In the genomic region with DNA sequence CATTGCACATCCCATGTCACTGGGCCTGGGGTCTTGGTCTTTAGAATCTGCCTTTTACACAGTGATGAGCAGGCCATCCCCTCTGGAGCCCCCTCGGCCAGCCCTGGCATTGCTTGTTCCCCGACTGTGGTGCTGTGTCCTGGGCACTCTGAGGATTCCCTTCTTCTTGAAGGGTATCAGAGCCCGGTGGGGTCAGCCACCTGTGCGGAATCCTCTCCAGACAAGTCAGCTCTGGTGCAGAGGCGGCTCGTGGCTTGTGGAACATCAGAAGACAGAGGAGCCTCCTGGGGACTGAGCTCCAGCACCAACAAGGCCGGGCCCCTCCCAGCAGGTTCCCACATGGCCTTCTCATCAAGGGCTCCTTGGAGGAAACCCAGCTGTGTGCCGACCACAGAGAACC, we compare ENCODE assay signal across 32 cellular contexts. TPM values are rescaled to one million over a fixed set of nuclear protein-coding genes. Genes with fewer than 3 reads are reported as not detected.
"Had no signal": no experiment of that assay in that cellular context is flagged by ENCODE, and none has a peak within 500 bp of the region (broad histone marks: within the 10 kb centered on the region; RNA-seq: fewer than 3 reads in every experiment).

No MANE protein-coding gene starts in this region.

- H3K9me3 ChIP-seq: SJCRH30 had no signal

- H3K9me3 Mint-ChIP-seq: activated CD4-positive, alpha-beta T cell treated with anti-CD3 and anti-CD28 coated beads, Interleukin-2, amount 10 ng/mL, durations not matched to agents 7 days and 5 days; activated naive CD8-positive, alpha-beta T cell treated with anti-CD3 and anti-CD28 coated beads for 36 hours; activated T-helper 17 cell treated with anti-CD3 and anti-CD28 coated beads, Interleukin-2, amount 50 U/mL, for 72 hours had no signal

- H3K4me3 ChIP-seq: SJCRH30, SK-N-MC had no signal

- H3K4me3 Mint-ChIP-seq: activated CD4-positive, alpha-beta T cell treated with anti-CD3 and anti-CD28 coated beads, Interleukin-2, amount 10 ng/mL, durations not matched to agents 7 days and 5 days; activated CD8-positive, alpha-beta T cell treated with anti-CD3 and anti-CD28 coated beads, Interleukin-2, amount 10 ng/mL, durations not matched to agents 7 days and 5 days; activated naive CD8-positive, alpha-beta T cell treated with anti-CD3 and anti-CD28 coated beads for 36 hours; activated T-helper 17 cell treated with anti-CD3 and anti-CD28 coated beads, Interleukin-2, amount 50 U/mL, for 72 hours had no signal

- H3K27ac ChIP-seq: brain microvascular endothelial cell, SJCRH30, SK-N-MC had no signal

- H3K27me3 ChIP-seq: brain microvascular endothelial cell had no signal

- H3K27me3 Mint-ChIP-seq: activated CD4-positive, alpha-beta T cell treated with anti-CD3 and anti-CD28 coated beads, Interleukin-2, amount 10 ng/mL, durations not matched to agents 7 days and 5 days; activated naive CD8-positive, alpha-beta T cell treated with anti-CD3 and anti-CD28 coated beads for 36 hours had no signal

- H3K4me1 ChIP-seq: SJCRH30 had no signal

- H3K27ac Mint-ChIP-seq: activated CD4-positive, alpha-beta T cell treated with anti-CD3 and anti-CD28 coated beads, Interleukin-2, amount 10 ng/mL, durations not matched to agents 7 days and 5 days; activated CD8-positive, alpha-beta T cell treated with anti-CD3 and anti-CD28 coated beads, Interleukin-2, amount 10 ng/mL, durations not matched to agents 7 days and 5 days; activated naive CD8-positive, alpha-beta T cell treated with anti-CD3 and anti-CD28 coated beads for 36 hours; activated T-helper 17 cell treated with anti-CD3 and anti-CD28 coated beads, Interleukin-2, amount 50 U/mL, for 72 hours had no signal

- DNase-seq: activated CD4-positive, alpha-beta T cell treated with anti-CD3 and anti-CD28 coated beads, Interleukin-2, amount 10 ng/mL, durations not matched to agents 7 days and 5 days; activated CD4-positive, alpha-beta T cell treated with anti-CD3 and anti-CD28 coated beads, Interleukin-2, amount 50 U/mL, for 48 hours; activated CD8-positive, alpha-beta memory T cell treated with anti-CD3 and anti-CD28 coated beads, Interleukin-2, amount 50 U/mL, for 4 hours; activated CD8-positive, alpha-beta T cell treated with anti-CD3 and anti-CD28 coated beads, Interleukin-2, amount 10 ng/mL, durations not matched to agents 7 days and 5 days; activated effector memory CD4-positive, alpha-beta T cell treated with anti-CD3 and anti-CD28 coated beads, Interleukin-2, amount 50 U/mL, for 16 hours; activated naive CD4-positive, alpha-beta T cell; activated naive CD4-positive, alpha-beta T cell treated with anti-CD3 and anti-CD28 coated beads, Interleukin-2, amount 50 U/mL, for 16 hours; activated naive CD8-positive, alpha-beta T cell treated with anti-CD3 and anti-CD28 coated beads for 36 hours; activated T-cell treated with anti-CD3 and anti-CD28 coated beads, Interleukin-2, amount 50 U/mL, for 48 hours; amniotic stem cell; aorta; brain microvascular endothelial cell; central memory CD4-positive, alpha-beta T cell; KG1; MM.1S; MV-4-11; NCI-H1092; NCI-H1436 treated with DMSO at 0.1 percent for 48 hours; NCI-H1694 treated with DMSO at 0.1 percent for 48 hours; NCI-H2029; NCI-H2171; NCI-H510A; NCI-H748 treated with DMSO at 0.1 percent for 48 hours; NK-92 treated with Interleukin-12 subunit alpha and Interleukin-12 subunit beta, amount 100 ng/mL, for 24 hours; OCI-M1; SHP77; SJCRH30; T1000 had no signal

- H3K36me3 Mint-ChIP-seq: activated naive CD8-positive, alpha-beta T cell treated with anti-CD3 and anti-CD28 coated beads for 36 hours had no signal

- H3K4me1 Mint-ChIP-seq: activated CD4-positive, alpha-beta T cell treated with anti-CD3 and anti-CD28 coated beads, Interleukin-2, amount 10 ng/mL, durations not matched to agents 7 days and 5 days; activated naive CD8-positive, alpha-beta T cell treated with anti-CD3 and anti-CD28 coated beads for 36 hours; activated T-helper 17 cell treated with anti-CD3 and anti-CD28 coated beads, Interleukin-2, amount 50 U/mL, for 72 hours had no signal

- H3K36me3 ChIP-seq: brain microvascular endothelial cell, SJCRH30 had no signal

- ATAC-seq: activated CD8-positive, alpha-beta T cell treated with anti-CD3 and anti-CD28 coated beads, Interleukin-2, amount 10 ng/mL, durations not matched to agents 7 days and 5 days; activated T-helper 17 cell treated with anti-CD3 and anti-CD28 coated beads, Interleukin-2, amount 50 U/mL, for 72 hours had no signal

RNA-seq across cellular contexts. Expression of a gene that starts 57.9 kb away (rescaled TPM):
- total RNA-seq: activated CD4-positive, alpha-beta T cell treated with anti-CD3 and anti-CD28 coated beads, Interleukin-2, amount 10 ng/mL, durations not matched to agents 7 days and 5 days; activated CD8-positive, alpha-beta T cell treated with anti-CD3 and anti-CD28 coated beads, Interleukin-2, amount 10 ng/mL, durations not matched to agents 7 days and 5 days; activated naive CD8-positive, alpha-beta T cell treated with anti-CD3 and anti-CD28 coated beads for 36 hours; activated T-helper 17 cell treated with anti-CD3 and anti-CD28 coated beads, Interleukin-2, amount 50 U/mL, for 72 hours; LHCN-M2; SJCRH30; T-helper 1 cell treated with Interleukin-12 subunit alpha and Interleukin-12 subunit beta and Interleukin-4 antibody, amounts not matched to agents 30 ng/mL and 1 ng/mL, for 36 hours had no signal
- polyA plus RNA-seq: aorta had no signal
